Comparison of ENCODE assay signal across 8 cellular contexts in genomic region chr3:50204804-50205718, GRCh38. TPM values are rescaled to one million over a fixed set of nuclear protein-coding genes. Genes with fewer than 3 reads are reported as not detected.
DNase-seq lines count a peak whose midpoint lies in the region; ATAC-seq and TF ChIP-seq lines count a peak whose summit lies in the region.

SLC38A3 (plus strand) TSS chr3:50205271; CDS start chr3:50214200, 8,929 bp downstream.

- ATAC-seq in GM19023 (IDR thresholded peaks at IDR 0.05; ENCODE audit: unreplicated experiment), result no peak
- no peak for ATAC-seq in GM21717 (IDR thresholded peaks at IDR 0.05; ENCODE audit: unreplicated experiment)

- no peak within 1 kb of the TSS for H3K27ac ChIP-seq in cardiac muscle cell

- DNase-seq in NCI-H345 (lab: John Stamatoyannopoulos, UW) (peak; percentile 6), NCI-H345 treated with DMSO at 0.1 percent for 48 hours (lab: John Stamatoyannopoulos, UW; ENCODE audit: unreplicated experiment) (no peak), cardiac muscle cell (ENCODE audit: low read depth in 1 of 2, low spot score in 1 of 2) (peak in 1 of 2 donors; percentile 85), retina (peak; percentile 84), glomerular visceral epithelial cell (ENCODE audit: extremely low spot score) (no peak)
- DNase-seq in activated T-cell treated with anti-CD3 and anti-CD28 coated beads, Interleukin-2, amount 50 U/mL, for 1 hour, result peak; percentile 45

- no peaks in the 10 kb centered on the region for H3K9me3 ChIP-seq in cardiac muscle cell (ENCODE audit: low read depth)

- H3K4me3 ChIP-seq in cardiac muscle cell, result peak within 1 kb of the TSS; percentile 56

- no peaks in the 10 kb centered on the region for H3K36me3 ChIP-seq in cardiac muscle cell

- no peak for TF ChIP-seq CTCF in cardiac muscle cell (IDR thresholded peaks at IDR 0.05; ENCODE audit: low read depth, low read length)

- peaks cover 16% of the 10 kb centered on the region for H3K4me1 ChIP-seq in cardiac muscle cell (ENCODE audit: low read depth)

- H3K27me3 ChIP-seq in cardiac muscle cell, result peaks cover 8% of the 10 kb centered on the region

RNA-seq across cellular contexts. Expression of gene SLC38A3, which starts in this region (rescaled TPM):
- total RNA-seq in cardiac muscle cell, result 9.5 and 14.7 TPM in 2 replicates
- polyA plus RNA-seq in cardiac muscle cell, result 13.4 and 18.5 TPM in 2 replicates

Comparison
In these comparisons a context has a peak if more than half of its experiments do, and no peak if none do; other contexts are left out.
1. DNase-seq: peak in NCI-H345 (single experiment), activated T-cell treated with anti-CD3 and anti-CD28 coated beads, Interleukin-2, amount 50 U/mL, for 1 hour (single experiment) and retina (single experiment); none in NCI-H345 treated with DMSO at 0.1 percent for 48 hours (single experiment) and glomerular visceral epithelial cell (single experiment).